In the genomic region with DNA sequence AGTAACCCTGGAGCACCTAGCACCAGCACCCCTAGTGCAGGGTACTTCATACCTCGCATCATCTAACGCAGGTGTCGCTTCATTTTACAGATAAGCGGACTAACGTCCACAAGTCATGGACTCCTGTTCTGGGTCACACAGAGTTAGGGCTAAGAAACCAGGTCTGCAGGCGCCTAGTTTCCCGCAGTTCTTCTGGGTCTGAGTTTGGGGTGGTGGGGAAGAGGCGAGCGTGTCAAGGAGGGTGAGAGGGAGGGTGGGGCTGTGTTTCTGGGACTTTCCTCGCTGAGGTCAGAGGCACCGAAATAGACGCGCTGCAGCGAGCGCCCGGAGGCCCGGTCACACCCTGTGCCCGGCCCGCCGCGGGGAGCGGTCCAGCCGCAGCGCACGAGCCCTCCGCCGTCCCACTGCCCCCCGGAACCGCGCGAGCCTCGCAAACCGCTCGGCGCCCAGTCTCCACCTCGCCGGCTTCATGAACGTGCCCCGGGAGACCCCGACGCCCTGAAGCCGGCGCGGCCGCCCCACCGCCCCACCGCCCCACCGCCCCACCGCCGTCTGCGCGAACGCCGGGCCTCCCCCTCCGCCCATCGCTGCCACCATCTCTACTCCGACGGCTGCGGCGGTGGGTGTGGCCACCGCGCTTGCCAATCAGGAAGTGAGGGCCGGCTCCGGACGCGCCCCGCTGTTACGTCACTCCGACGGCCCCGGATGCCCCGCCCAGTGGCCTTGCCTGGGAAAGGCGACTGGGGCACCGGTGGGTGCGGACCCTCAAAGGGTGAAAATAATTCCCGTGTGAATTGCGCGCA, we compare ENCODE assay signal across 1 cellular context.
TF ChIP-seq lines count a peak whose summit lies in the region.

No MANE protein-coding gene starts in this region.

TF ChIP-seq in IMR-90, 13 proteins besides CTCF, POLR2A, EP300 and RAD21:
- TF ChIP-seq RCOR1 (IDR thresholded peaks at IDR 0.05; ENCODE audit: insufficient replicate concordance, low read length) (no peak), BHLHE40 (IDR thresholded peaks at IDR 0.05; ENCODE audit: low read depth, low read length) (no peak), CEBPB (IDR thresholded peaks at IDR 0.05; ENCODE audit: low read depth, low read length) (peak; percentile 71), MAZ (IDR thresholded peaks at IDR 0.05; ENCODE audit: borderline replicate concordance, low read depth, low read length) (no peak), SMC3 (IDR thresholded peaks at IDR 0.05; ENCODE audit: low read depth, low read length) (no peak), RFX5 (IDR thresholded peaks at IDR 0.05; ENCODE audit: low read depth, low read length) (no peak), CHD1 (IDR thresholded peaks at IDR 0.05; ENCODE audit: low read depth, low read length) (no peak), NFE2L2 (IDR thresholded peaks at IDR 0.05; ENCODE audit: low read depth, low read length) (no peak)
- TF ChIP-seq, protein P1, sequence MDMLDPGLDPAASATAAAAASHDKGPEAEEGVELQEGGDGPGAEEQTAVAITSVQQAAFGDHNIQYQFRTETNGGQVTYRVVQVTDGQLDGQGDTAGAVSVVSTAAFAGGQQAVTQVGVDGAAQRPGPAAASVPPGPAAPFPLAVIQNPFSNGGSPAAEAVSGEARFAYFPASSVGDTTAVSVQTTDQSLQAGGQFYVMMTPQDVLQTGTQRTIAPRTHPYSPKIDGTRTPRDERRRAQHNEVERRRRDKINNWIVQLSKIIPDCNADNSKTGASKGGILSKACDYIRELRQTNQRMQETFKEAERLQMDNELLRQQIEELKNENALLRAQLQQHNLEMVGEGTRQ (IDR thresholded peaks at IDR 0.05; ENCODE audit: low read depth, low read length) = no peak
